In the genomic region with DNA sequence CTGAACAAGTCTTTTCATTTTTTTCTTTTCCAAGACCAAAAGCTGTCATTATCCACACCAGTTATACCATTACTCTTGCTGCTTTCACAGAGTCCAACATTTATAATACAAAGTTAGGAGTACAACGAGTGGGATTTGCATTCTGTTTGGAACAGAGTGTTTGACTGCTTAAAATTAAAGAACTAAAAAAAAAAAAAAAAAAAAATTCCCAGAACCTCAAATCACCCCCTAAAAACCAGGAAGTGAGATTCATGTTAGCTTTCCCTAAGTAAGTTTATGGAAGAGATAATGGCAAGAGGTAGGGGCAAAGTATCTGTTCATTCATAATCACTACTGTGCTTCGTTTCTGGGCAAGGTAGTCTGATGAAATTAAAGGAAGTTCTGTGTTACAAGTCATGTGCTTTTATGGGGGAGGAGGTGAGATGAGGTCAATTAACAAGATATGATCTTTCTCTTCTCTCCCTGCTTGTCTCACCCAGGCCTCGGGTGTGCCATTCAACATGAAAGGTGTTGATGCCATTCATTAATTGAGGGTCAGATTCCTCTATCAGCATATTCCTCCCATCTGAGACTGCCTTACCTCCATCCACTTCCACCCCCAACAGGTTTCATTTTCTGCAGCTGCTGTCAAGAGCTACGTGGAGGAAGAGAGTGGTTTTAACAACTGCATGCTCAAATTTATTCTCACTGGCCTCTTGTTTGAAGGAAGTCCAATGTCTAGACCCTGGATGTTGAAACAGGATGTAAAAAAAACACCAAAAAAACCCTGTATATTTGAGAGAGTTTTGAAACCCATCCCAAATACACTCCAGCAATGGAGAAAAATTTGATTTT, we compare ENCODE assay signal across 8 cellular contexts. TPM values are rescaled to one million over a fixed set of nuclear protein-coding genes. Genes with fewer than 3 reads are reported as not detected.
DNase-seq lines count a peak whose midpoint lies in the region; ATAC-seq and TF ChIP-seq lines count a peak whose summit lies in the region.

No MANE protein-coding gene starts in this region.

- H3K36me3 ChIP-seq in Peyer's patch: no peaks in the 10 kb centered on the region
- H3K36me3 ChIP-seq in effector memory CD4-positive, alpha-beta T cell (ENCODE audit: control insufficient read depth, insufficient read depth, low read length): no peaks in the 10 kb centered on the region

- no peak for TF ChIP-seq CTCF in Peyer's patch (IDR thresholded peaks at IDR 0.05)

- no peak for TF ChIP-seq POLR2A in Peyer's patch (IDR thresholded peaks at IDR 0.05)

- H3K4me3 ChIP-seq in Peyer's patch: peak overlapping the region in 2 of 4 donors; percentile 4 to 25
- H3K4me3 ChIP-seq in effector memory CD4-positive, alpha-beta T cell (ENCODE audit: insufficient read depth, low read depth, low read length, poor library complexity, severe bottlenecking): peak overlapping the region; percentile 42

- H3K27ac ChIP-seq in Peyer's patch: peak overlapping the region; percentile 45 to 73 (median 58)
- H3K27ac ChIP-seq in effector memory CD4-positive, alpha-beta T cell (ENCODE audit: insufficient read depth, low read length, poor library complexity, severe bottlenecking): peak overlapping the region; percentile 21

- H3K9me3 ChIP-seq in Peyer's patch: no peaks in the 10 kb centered on the region
- H3K9me3 ChIP-seq in effector memory CD4-positive, alpha-beta T cell (ENCODE audit: control insufficient read depth, low read length): no peaks in the 10 kb centered on the region

- DNase-seq in Ammon's horn (ENCODE audit: low spot score) (peak; percentile 23), Peyer's patch (peak in 2 of 3 donors; percentile 35 to 63), middle frontal gyrus (ENCODE audit: extremely low spot score, low spot score) (no peak), NCI-H2081 (lab: John Stamatoyannopoulos, UW) (no peak), islet precursor cell (no peak)
- no peak for DNase-seq in effector memory CD4-positive, alpha-beta T cell

- ATAC-seq in GM18868 (IDR thresholded peaks at IDR 0.05; ENCODE audit: unreplicated experiment): peak; percentile 74
- ATAC-seq in HG03060 (IDR thresholded peaks at IDR 0.05; ENCODE audit: low read depth, unreplicated experiment): peak; percentile 55

- H3K4me1 ChIP-seq in Peyer's patch: peaks cover 0 to 20% (median 10%) of the 10 kb centered on the region in 4 donors
- peaks cover 15% of the 10 kb centered on the region for H3K4me1 ChIP-seq in effector memory CD4-positive, alpha-beta T cell (ENCODE audit: control insufficient read depth, insufficient read depth, low read length, poor library complexity, severe bottlenecking)

- H3K27me3 ChIP-seq in Peyer's patch: no peaks in the 10 kb centered on the region
- no peaks in the 10 kb centered on the region for H3K27me3 ChIP-seq in effector memory CD4-positive, alpha-beta T cell (replicated peaks; ENCODE audit: control insufficient read depth, insufficient read depth, low read length, poor library complexity, severe bottlenecking)

RNA-seq across cellular contexts. Expression of a gene that starts 58.1 kb away (rescaled TPM):
- total RNA-seq in Peyer's patch: 10 to 100 TPM; 10.7 to 22.9 (median 20.1) TPM

Comparison
In these comparisons a context has a peak if more than half of its experiments do, and no peak if none do; other contexts are left out.
1. DNase-seq: peak in Ammon's horn (single experiment) and Peyer's patch (2 of 3); none in effector memory CD4-positive, alpha-beta T cell (0 of 3), middle frontal gyrus (single experiment), NCI-H2081 (0 of 2) and islet precursor cell (single experiment).